Comparison of ENCODE assay signal across 18 cellular contexts in genomic region chr1:199298825-199299224, GRCh38.
"Had no signal": no experiment of that assay in that cellular context is flagged by ENCODE, and none has a peak within 500 bp of the region (broad histone marks: within the 10 kb centered on the region; RNA-seq: fewer than 3 reads in every experiment).

No MANE protein-coding gene starts in this region.

- H3K27ac ChIP-seq: breast epithelium, esophagus muscularis mucosa, gastroesophageal sphincter, SJSA1, tibial nerve, WERI-Rb-1 had no signal

- H3K9me3 Mint-ChIP-seq: activated naive CD4-positive, alpha-beta T cell treated with anti-CD3 and anti-CD28 coated beads for 36 hours; stimulated activated effector memory CD8-positive, alpha-beta T cell treated with anti-CD3 and anti-CD28 coated beads, Interleukin-12 subunit alpha, Interleukin-12 subunit beta, amount 100 ng/mL, for 72 hours; T-cell had no signal

- H3K27ac Mint-ChIP-seq: activated CD8-positive, alpha-beta T cell treated with anti-CD3 and anti-CD28 coated beads, Interleukin-2, amount 10 ng/mL, durations not matched to agents 7 days and 5 days; activated naive CD4-positive, alpha-beta T cell treated with anti-CD3 and anti-CD28 coated beads for 36 hours; naive thymus-derived CD4-positive, alpha-beta T cell; progenitor cell of endocrine pancreas; stimulated activated effector memory CD8-positive, alpha-beta T cell treated with anti-CD3 and anti-CD28 coated beads, Interleukin-12 subunit alpha, Interleukin-12 subunit beta, amount 100 ng/mL, for 72 hours; T-cell had no signal

- H3K4me1 ChIP-seq: breast epithelium, esophagus muscularis mucosa, gastroesophageal sphincter, tibial nerve had no signal

- H3K4me3 ChIP-seq: breast epithelium, esophagus muscularis mucosa, gastroesophageal sphincter, lung, SJSA1, tibial nerve had no signal

- H3K9me3 ChIP-seq: breast epithelium, esophagus muscularis mucosa, gastroesophageal sphincter, SJSA1, tibial nerve had no signal

- H3K36me3 ChIP-seq: breast epithelium, esophagus muscularis mucosa, gastroesophageal sphincter, SJSA1, tibial nerve, WERI-Rb-1 had no signal

- H3K36me3 Mint-ChIP-seq: naive thymus-derived CD4-positive, alpha-beta T cell; stimulated activated effector memory CD8-positive, alpha-beta T cell treated with anti-CD3 and anti-CD28 coated beads, Interleukin-12 subunit alpha, Interleukin-12 subunit beta, amount 100 ng/mL, for 72 hours; T-cell had no signal

- DNase-seq: activated CD4-positive, alpha-beta T cell treated with anti-CD3 and anti-CD28 coated beads for 4 hours; activated CD8-positive, alpha-beta memory T cell treated with anti-CD3 and anti-CD28 coated beads, Interleukin-2, amount 50 U/mL, for 48 hours; activated CD8-positive, alpha-beta T cell treated with anti-CD3 and anti-CD28 coated beads, Interleukin-2, amount 10 ng/mL, durations not matched to agents 7 days and 5 days; activated naive CD4-positive, alpha-beta T cell treated with anti-CD3 and anti-CD28 coated beads for 36 hours; hippocampal formation; left cardiac atrium; naive thymus-derived CD4-positive, alpha-beta T cell; right cardiac atrium; T-cell; WERI-Rb-1 had no signal

- ATAC-seq: activated CD8-positive, alpha-beta T cell treated with anti-CD3 and anti-CD28 coated beads, Interleukin-2, amount 10 ng/mL, durations not matched to agents 7 days and 5 days; gastroesophageal sphincter; left cardiac atrium; naive thymus-derived CD4-positive, alpha-beta T cell; right cardiac atrium; stimulated activated effector memory CD8-positive, alpha-beta T cell treated with anti-CD3 and anti-CD28 coated beads, Interleukin-12 subunit alpha, Interleukin-12 subunit beta, amount 100 ng/mL, for 72 hours; T-cell had no signal

- H3K27me3 ChIP-seq: breast epithelium, esophagus muscularis mucosa, gastroesophageal sphincter, SJSA1, tibial nerve had no signal

- H3K27me3 Mint-ChIP-seq: progenitor cell of endocrine pancreas had no signal

- H3K4me1 Mint-ChIP-seq: naive thymus-derived CD4-positive, alpha-beta T cell; T-cell had no signal

- H3K4me3 Mint-ChIP-seq: activated CD8-positive, alpha-beta T cell treated with anti-CD3 and anti-CD28 coated beads, Interleukin-2, amount 10 ng/mL, durations not matched to agents 7 days and 5 days; activated naive CD4-positive, alpha-beta T cell treated with anti-CD3 and anti-CD28 coated beads for 36 hours; naive thymus-derived CD4-positive, alpha-beta T cell; stimulated activated effector memory CD8-positive, alpha-beta T cell treated with anti-CD3 and anti-CD28 coated beads, Interleukin-12 subunit alpha, Interleukin-12 subunit beta, amount 100 ng/mL, for 72 hours; T-cell had no signal
